Comparison of ENCODE assay signal across 8 cellular contexts in the genomic region with DNA sequence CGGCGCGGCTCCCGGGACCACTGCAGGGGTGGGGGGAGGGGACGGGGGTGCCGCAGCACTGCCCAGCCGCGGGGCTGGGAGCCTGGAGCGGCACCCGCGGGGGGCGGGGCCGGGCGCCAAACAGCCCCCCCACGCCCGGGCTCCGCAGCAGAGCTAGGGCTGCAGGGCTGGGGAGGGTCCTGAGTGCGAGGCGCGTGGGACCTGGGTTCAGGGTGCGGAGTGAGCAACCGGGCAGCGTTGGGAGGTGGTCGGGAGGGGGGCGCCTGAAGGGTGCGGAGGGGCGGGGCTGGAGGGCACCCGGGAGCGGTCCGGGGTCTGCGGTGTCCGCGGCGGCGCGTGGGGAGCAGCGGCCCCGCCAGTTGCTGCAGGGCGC. TPM values are rescaled to one million over a fixed set of nuclear protein-coding genes. Genes with fewer than 3 reads are reported as not detected.
DNase-seq lines count a peak whose midpoint lies in the region; ATAC-seq, FAIRE-seq and TF ChIP-seq lines count a peak whose summit lies in the region.

No MANE protein-coding gene starts in this region.

- H3K56ac ChIP-seq in IMR-90 (ENCODE audit: extremely low read depth, insufficient read depth, low read length) = no peak overlapping the region

- no CpG with 5 or more reads among the region's 39 CpGs for WGBS in IMR-90 (ENCODE audit: extremely low coverage in 2 of 2, insufficient read length in 1 of 2), 2 experiments

- no peak for FAIRE-seq in GM12892 (lab: Jason Lieb, UNC)

- TF ChIP-seq RAD21 in IMR-90 (IDR thresholded peaks at IDR 0.05; ENCODE audit: low read length) = no peak

- H3K79me1 ChIP-seq in IMR-90 (ENCODE audit: low read depth in 1 of 2, low read length in 2 of 2) = peaks cover 29 to 45% of the 10 kb centered on the region in 2 experiments

- no peak overlapping the region for H4K91ac ChIP-seq in IMR-90 (ENCODE audit: insufficient read depth, low read depth, low read length)

- H2BK15ac ChIP-seq in IMR-90 (ENCODE audit: low read depth, low read length) = no peak overlapping the region

- no peak overlapping the region for H3K23ac ChIP-seq in IMR-90 (ENCODE audit: low read depth, low read length)

- TF ChIP-seq POLR2A in GM12892 (IDR thresholded peaks at IDR 0.05; ENCODE audit: low read depth, low read length) (no peak), IMR-90 (IDR thresholded peaks at IDR 0.05; ENCODE audit: low read depth, low read length) (no peak), breast epithelium (IDR thresholded peaks at IDR 0.05) (no peak)

- no peak overlapping the region for H2BK120ac ChIP-seq in IMR-90 (ENCODE audit: low read depth, low read length)

- peak overlapping the region; percentile 18 for H2BK5ac ChIP-seq in IMR-90 (ENCODE audit: low read depth, low read length, poor library complexity, severe bottlenecking)

- H3K9ac ChIP-seq in IMR-90 (ENCODE audit: low read depth, low read length) (peak overlapping the region; percentile 63; the same call in 1 of the 2 replicates), muscle layer of colon (ENCODE audit: low read length) (no peak overlapping the region)

- no peak overlapping the region for H2BK20ac ChIP-seq in IMR-90 (ENCODE audit: low read depth, low read length)

- H3K36me3 ChIP-seq in IMR-90 (ENCODE audit: control insufficient read depth, insufficient read depth, low read length) (peaks cover 19% of the 10 kb centered on the region; the same call in 1 of the 2 replicates), breast epithelium (no peaks in the 10 kb centered on the region), muscle layer of colon (ENCODE audit: insufficient read depth, low read length) (peaks cover 29% of the 10 kb centered on the region)

- peaks cover 24% of the 10 kb centered on the region for H4K20me1 ChIP-seq in IMR-90 (ENCODE audit: insufficient read depth, low read length)

- H3K4me1 ChIP-seq in IMR-90 (ENCODE audit: control insufficient read depth, insufficient read depth, low read length) (peaks cover 11% of the 10 kb centered on the region), breast epithelium (peaks cover 6 to 17% of the 10 kb centered on the region in 2 donors), muscle layer of colon (ENCODE audit: insufficient read depth, low read length) (peaks cover 44% of the 10 kb centered on the region)

- peak overlapping the region; percentile 23; the same call in 1 of the 2 replicates for H3K27ac ChIP-seq in IMR-90 (ENCODE audit: insufficient read depth, low read length)
- peak overlapping the region; percentile 13 to 53 for H3K27ac ChIP-seq in breast epithelium
- peak overlapping the region; percentile 61 for H3K27ac ChIP-seq in muscle layer of colon (ENCODE audit: low read depth, low read length)

- H3K9me1 ChIP-seq in IMR-90 (ENCODE audit: insufficient read depth, low read length) = peaks cover 6% of the 10 kb centered on the region

- no peak for TF ChIP-seq CTCF in IMR-90 (conservative IDR thresholded peaks at IDR 0.05; ENCODE audit: low read depth, low read length)
- TF ChIP-seq CTCF in breast epithelium (IDR thresholded peaks at IDR 0.05) = no peak

- intact Hi-C loops in IMR-90 (cut with micrococcal nuclease) = no loop called here
- intact Hi-C loops in breast epithelium (cut with DNase I; ENCODE audit: low total_unique reads) = no loop called here

- POLR2A ChIA-PET in IMR-90 (lab: Charles Lee; ENCODE audit: unreplicated experiment) = no interaction called here

- H2AK5ac ChIP-seq in IMR-90 (ENCODE audit: low read depth, low read length) = no peak overlapping the region

- no peak overlapping the region for H4K8ac ChIP-seq in IMR-90 (ENCODE audit: low read depth in 2 of 2, low read length in 2 of 2)

- ATAC-seq in IMR-90 (ENCODE audit: low read depth) (peak; percentile 2), GM21576 (IDR thresholded peaks at IDR 0.05; ENCODE audit: unreplicated experiment) (no peak)

- peak; percentile 46 for DNase-seq in GM12892 (ENCODE audit: insufficient read length)
- DNase-seq in IMR-90 = no peak
- DNase-seq in breast epithelium (ENCODE audit: low spot score in 2 of 2) = no peak
- DNase-seq in NCI-H1694 treated with DMSO at 0.1 percent for 48 hours (lab: John Stamatoyannopoulos, UW) = no peak
- DNase-seq in NOMO-1 (lab: John Stamatoyannopoulos, UW; ENCODE audit: unreplicated experiment in 2 of 2) = no peak
- DNase-seq in C1 segment of cervical spinal cord (lab: John Stamatoyannopoulos, UW) = no peak

- H2AFZ ChIP-seq in IMR-90 (replicated peaks; ENCODE audit: low read length, poor library complexity) = peak overlapping the region; percentile 69

- BruUV-seq in IMR-90 (replicated peaks; lab: Mats Ljungman, UMichigan) = no TSS peak

- H2AK9ac ChIP-seq in IMR-90 (replicated peaks; ENCODE audit: low read depth, low read length, poor library complexity) = no peak overlapping the region

- H3K27me3 ChIP-seq in IMR-90 (ENCODE audit: control insufficient read depth, insufficient read depth, low read length) (no peaks in the 10 kb centered on the region), breast epithelium (no peaks in the 10 kb centered on the region), muscle layer of colon (ENCODE audit: control insufficient read depth in 1 of 2, insufficient read depth in 2 of 2, low read length in 2 of 2) (no peaks in the 10 kb centered on the region)

- CTCF ChIA-PET in IMR-90 (lab: Yijun Ruan, JAX) = no interaction called here

- no peak overlapping the region for H3K4ac ChIP-seq in IMR-90 (ENCODE audit: low read depth, low read length)

- no peak overlapping the region for H3K18ac ChIP-seq in IMR-90 (ENCODE audit: low read depth, low read length)

- dilution Hi-C loops in IMR-90 (cut with HindIII; ENCODE audit: low sequenced_read_pairs, unreplicated experiment) = no loop called here

- peak overlapping the region; percentile 65 for H3K4me2 ChIP-seq in IMR-90 (ENCODE audit: low read depth, low read length)

- in situ Hi-C loops in IMR-90 (cut with MboI; ENCODE audit: low sequenced_read_pairs) = no loop called here

- H3K9me3 ChIP-seq in IMR-90 (ENCODE audit: control insufficient read depth, insufficient read depth, low read length) (no peaks in the 10 kb centered on the region), breast epithelium (no peaks in the 10 kb centered on the region), muscle layer of colon (ENCODE audit: low read length) (no peaks in the 10 kb centered on the region)

- H3K4me3 ChIP-seq in IMR-90 (ENCODE audit: insufficient read depth, low read depth, low read length) (peak overlapping the region; percentile 100), breast epithelium (peak overlapping the region; percentile 89 to 98 (median 89)), muscle layer of colon (ENCODE audit: low read depth in 1 of 2, low read length in 2 of 2) (peak overlapping the region in 1 of 2 donors; percentile 58)

- H4K5ac ChIP-seq in IMR-90 (ENCODE audit: low read depth, low read length) = no peak overlapping the region

- no peak overlapping the region for H3K14ac ChIP-seq in IMR-90 (replicated peaks; ENCODE audit: low read depth, low read length)

TF ChIP-seq in IMR-90, 13 proteins besides CTCF, POLR2A, EP300 and RAD21:
- TF ChIP-seq, protein P1, sequence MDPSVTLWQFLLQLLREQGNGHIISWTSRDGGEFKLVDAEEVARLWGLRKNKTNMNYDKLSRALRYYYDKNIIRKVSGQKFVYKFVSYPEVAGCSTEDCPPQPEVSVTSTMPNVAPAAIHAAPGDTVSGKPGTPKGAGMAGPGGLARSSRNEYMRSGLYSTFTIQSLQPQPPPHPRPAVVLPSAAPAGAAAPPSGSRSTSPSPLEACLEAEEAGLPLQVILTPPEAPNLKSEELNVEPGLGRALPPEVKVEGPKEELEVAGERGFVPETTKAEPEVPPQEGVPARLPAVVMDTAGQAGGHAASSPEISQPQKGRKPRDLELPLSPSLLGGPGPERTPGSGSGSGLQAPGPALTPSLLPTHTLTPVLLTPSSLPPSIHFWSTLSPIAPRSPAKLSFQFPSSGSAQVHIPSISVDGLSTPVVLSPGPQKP (IDR thresholded peaks at IDR 0.05; ENCODE audit: borderline replicate concordance, low read depth, low read length) = no peak
- TF ChIP-seq CHD1 (IDR thresholded peaks at IDR 0.05; ENCODE audit: low read depth, low read length) (no peak), MAZ (IDR thresholded peaks at IDR 0.05; ENCODE audit: borderline replicate concordance, low read depth, low read length) (0 out of 2 replicates have a peak, but pooled peaks have one; percentile 17)

RNA-seq across cellular contexts. Expression of a gene that starts 0.5 kb away (rescaled TPM):
- 13.0 TPM for polyA plus RNA-seq in GM12892 (2012; ENCODE audit: missing spikeins)
- total RNA-seq in IMR-90 (2012; rRNA removed) (18.9 and 20.4 TPM in 2 replicates), breast epithelium (10 to 100 TPM; 22.6 to 28.0 (median 27.2) TPM)
- polyA plus RNA-seq in IMR-90 (2012; rRNA removed) = 24.0 and 25.4 TPM in 2 replicates
- polyA plus RNA-seq in IMR-90 (2012; cell fraction: cytosol; rRNA removed) = 19.3 and 21.1 TPM in 2 replicates
- 51.4 and 75.4 TPM in 2 replicates for polyA plus RNA-seq in IMR-90 (2012; cell fraction: nucleus; rRNA removed; ENCODE audit: low replicate concordance)

RNA-seq across cellular contexts. Expression of a gene that starts 37.1 kb away (rescaled TPM):
- polyA plus RNA-seq in GM12892 (2012; ENCODE audit: missing spikeins) = 4.9 TPM
- 115 and 123 TPM in 2 replicates for total RNA-seq in IMR-90 (2012; rRNA removed)
- polyA plus RNA-seq in IMR-90 (2012; rRNA removed) = 230 and 283 TPM in 2 replicates
- 215 and 255 TPM in 2 replicates for polyA plus RNA-seq in IMR-90 (2012; cell fraction: cytosol; rRNA removed)
- polyA plus RNA-seq in IMR-90 (2012; cell fraction: nucleus; rRNA removed; ENCODE audit: low replicate concordance) = 331 and 562 TPM in 2 replicates
- 10 to 100 TPM in 1 of 3 donors, 1 to 10 TPM in 2; 4.2 to 11.0 (median 5.2) TPM for total RNA-seq in breast epithelium
